20 cellular contexts compared by ENCODE assay signal in genomic region chr1:30534551-30534940, GRCh38.
DNase-seq lines count a peak whose midpoint lies in the region; ATAC-seq and TF ChIP-seq lines count a peak whose summit lies in the region.
"Had no signal": no experiment of that assay in that cellular context is flagged by ENCODE, and none has a peak within 500 bp of the region (broad histone marks: within the 10 kb centered on the region; RNA-seq: fewer than 3 reads in every experiment).

No MANE protein-coding gene starts in this region.

- no peak overlapping the region for H3K27ac ChIP-seq in upper lobe of right lung
- H3K27ac ChIP-seq in OCI-LY7 (ENCODE audit: low read depth, low read length, poor library complexity, severe bottlenecking) = no peak overlapping the region

- H3K4me3 Mint-ChIP-seq in natural killer cell treated with Interleukin-12 subunit alpha and Interleukin-12 subunit beta and Interleukin-15 and Interleukin-18, amount 100 ng/mL, for 72 hours = no peak overlapping the region
- H3K4me3 Mint-ChIP-seq in natural killer cell (no peak overlapping the region), nephron progenitor cell (no peak overlapping the region)
- H3K4me3 Mint-ChIP-seq: CD4-positive, CD25-positive, alpha-beta regulatory T cell; CD8-positive, alpha-beta memory T cell had no signal

- H3K27me3 ChIP-seq in upper lobe of right lung = peaks cover 4% of the 10 kb centered on the region
- H3K27me3 ChIP-seq: BE2C had no signal

- no peak overlapping the region for H3K27ac Mint-ChIP-seq in natural killer cell treated with Interleukin-12 subunit alpha and Interleukin-12 subunit beta and Interleukin-15 and Interleukin-18, amount 100 ng/mL, for 72 hours
- H3K27ac Mint-ChIP-seq in natural killer cell (no peak overlapping the region), nephron progenitor cell (peak overlapping the region; percentile 22)
- H3K27ac Mint-ChIP-seq: CD4-positive, CD25-positive, alpha-beta regulatory T cell had no signal

- no peak overlapping the region for H3K4me3 ChIP-seq in upper lobe of right lung
- H3K4me3 ChIP-seq in OCI-LY7 (ENCODE audit: low read depth, low read length, poor library complexity, severe bottlenecking) = no peak overlapping the region
- H3K4me3 ChIP-seq: GM12878, HAP-1 had no signal

- H3K27me3 Mint-ChIP-seq in natural killer cell treated with Interleukin-12 subunit alpha and Interleukin-12 subunit beta and Interleukin-15 and Interleukin-18, amount 100 ng/mL, for 72 hours = peaks cover 9 to 23% of the 10 kb centered on the region in 2 donors
- H3K27me3 Mint-ChIP-seq in natural killer cell (ENCODE audit: low read depth in 2 of 2) (peaks cover 7 to 14% of the 10 kb centered on the region in 2 donors), nephron progenitor cell (ENCODE audit: low read depth, poor library complexity) (peaks cover 20% of the 10 kb centered on the region)
- H3K27me3 Mint-ChIP-seq: CD4-positive, CD25-positive, alpha-beta regulatory T cell had no signal

- H3K9me3 ChIP-seq in upper lobe of right lung = no peaks in the 10 kb centered on the region
- H3K9me3 ChIP-seq in OCI-LY7 (ENCODE audit: low read length) = no peaks in the 10 kb centered on the region
- H3K9me3 ChIP-seq: BE2C, HAP-1 had no signal

- intact Hi-C loops in natural killer cell (cut with micrococcal nuclease) (no loop called here), upper lobe of right lung (cut with DNase I) (no loop called here), OCI-LY7 (cut with micrococcal nuclease; ENCODE audit: unreplicated experiment) (no loop called here)

- no peak overlapping the region for H2AFZ ChIP-seq in OCI-LY7 (ENCODE audit: low read length)

- H3K4me1 ChIP-seq in upper lobe of right lung (no peaks in the 10 kb centered on the region), OCI-LY7 (ENCODE audit: insufficient read depth, low read length, poor library complexity, severe bottlenecking) (no peaks in the 10 kb centered on the region)
- H3K4me1 ChIP-seq: BE2C, HAP-1 had no signal

- DNase-seq in natural killer cell treated with Interleukin-12 subunit alpha and Interleukin-12 subunit beta and Interleukin-15 and Interleukin-18, amount 100 ng/mL, for 72 hours (ENCODE audit: low spot score) = peak; percentile 51
- DNase-seq in natural killer cell = no peak
- peak; percentile 35 for DNase-seq in activated CD8-positive, alpha-beta memory T cell treated with anti-CD3 and anti-CD28 coated beads, Interleukin-2, amount 50 U/mL, for 48 hours
- DNase-seq in nephron progenitor cell = no peak
- peak; percentile 22 for DNase-seq in upper lobe of right lung
- no peak for DNase-seq in OCI-LY7 (ENCODE audit: low spot score)
- DNase-seq: ACHN; BE2C; C1 segment of cervical spinal cord; CD4-positive, CD25-positive, alpha-beta regulatory T cell; CD8-positive, alpha-beta memory T cell; COR-L47; DMS 273 treated with DMSO at 0.1 percent for 48 hours; DMS53; DND-41; EL had no signal

- no peaks in the 10 kb centered on the region for H3K9me3 Mint-ChIP-seq in natural killer cell treated with Interleukin-12 subunit alpha and Interleukin-12 subunit beta and Interleukin-15 and Interleukin-18, amount 100 ng/mL, for 72 hours
- H3K9me3 Mint-ChIP-seq in natural killer cell = no peaks in the 10 kb centered on the region
- H3K9me3 Mint-ChIP-seq in nephron progenitor cell = peaks cover 1% of the 10 kb centered on the region
- H3K9me3 Mint-ChIP-seq: CD4-positive, CD25-positive, alpha-beta regulatory T cell; CD8-positive, alpha-beta memory T cell had no signal

- H3K79me2 ChIP-seq in OCI-LY7 (ENCODE audit: insufficient read depth, low read depth, low read length) = no peaks in the 10 kb centered on the region

- H3K9me2 ChIP-seq in OCI-LY7 (ENCODE audit: insufficient read depth, low read length) = no peaks in the 10 kb centered on the region

- no peaks in the 10 kb centered on the region for H3K36me3 Mint-ChIP-seq in natural killer cell treated with Interleukin-12 subunit alpha and Interleukin-12 subunit beta and Interleukin-15 and Interleukin-18, amount 100 ng/mL, for 72 hours
- no peaks in the 10 kb centered on the region for H3K36me3 Mint-ChIP-seq in natural killer cell
- H3K36me3 Mint-ChIP-seq in nephron progenitor cell (ENCODE audit: low read depth) = no peaks in the 10 kb centered on the region
- H3K36me3 Mint-ChIP-seq: CD4-positive, CD25-positive, alpha-beta regulatory T cell; CD8-positive, alpha-beta memory T cell had no signal

- no peak for ATAC-seq in natural killer cell treated with Interleukin-12 subunit alpha and Interleukin-12 subunit beta and Interleukin-15 and Interleukin-18, amount 100 ng/mL, for 72 hours
- ATAC-seq in natural killer cell (no peak), upper lobe of right lung (no peak), GM21515 (IDR thresholded peaks at IDR 0.05; ENCODE audit: unreplicated experiment) (no peak), HG03378 (IDR thresholded peaks at IDR 0.05; ENCODE audit: unreplicated experiment) (no peak)
- ATAC-seq: GM12878 had no signal

- CTCF ChIA-PET in OCI-LY7 (lab: Charles Lee; ENCODE audit: unreplicated experiment) = no interaction called here

- no TSS peak for BruUV-seq in OCI-LY7 (replicated peaks; lab: Mats Ljungman, UMichigan)

- TF ChIP-seq CTCF in natural killer cell (IDR thresholded peaks at IDR 0.05) = no peak
- no peak for TF ChIP-seq CTCF in nephron progenitor cell (IDR thresholded peaks at IDR 0.05)
- no peak for TF ChIP-seq CTCF in upper lobe of right lung (IDR thresholded peaks at IDR 0.05)
- no peak for TF ChIP-seq CTCF in OCI-LY7 (conservative IDR thresholded peaks at IDR 0.05; ENCODE audit: low read length)

- POLR2A ChIA-PET in OCI-LY7 (lab: Charles Lee) = no interaction called here

- H3K36me3 ChIP-seq in upper lobe of right lung = no peaks in the 10 kb centered on the region
- H3K36me3 ChIP-seq in OCI-LY7 (ENCODE audit: insufficient read depth, low read length) = no peaks in the 10 kb centered on the region
- H3K36me3 ChIP-seq: BE2C, HAP-1 had no signal

- no peak overlapping the region for H3K4me2 ChIP-seq in OCI-LY7 (ENCODE audit: low read length)

- H3K4me1 Mint-ChIP-seq in natural killer cell treated with Interleukin-12 subunit alpha and Interleukin-12 subunit beta and Interleukin-15 and Interleukin-18, amount 100 ng/mL, for 72 hours (ENCODE audit: low read depth in 2 of 2) = no peaks in the 10 kb centered on the region
- H3K4me1 Mint-ChIP-seq in natural killer cell (no peaks in the 10 kb centered on the region), nephron progenitor cell (peaks cover 10% of the 10 kb centered on the region)
- H3K4me1 Mint-ChIP-seq: CD4-positive, CD25-positive, alpha-beta regulatory T cell; CD8-positive, alpha-beta memory T cell had no signal

- no peaks in the 10 kb centered on the region for H4K20me1 ChIP-seq in OCI-LY7 (ENCODE audit: insufficient read depth, low read length)

Comparison
In these comparisons a context has a peak if more than half of its experiments do, and no peak if none do; other contexts are left out.
1. DNase-seq: peak in natural killer cell treated with Interleukin-12 subunit alpha and Interleukin-12 subunit beta and Interleukin-15 and Interleukin-18, amount 100 ng/mL, for 72 hours (single experiment), activated CD8-positive, alpha-beta memory T cell treated with anti-CD3 and anti-CD28 coated beads, Interleukin-2, amount 50 U/mL, for 48 hours (single experiment) and upper lobe of right lung (single experiment); none in natural killer cell (single experiment), nephron progenitor cell (single experiment) and OCI-LY7 (single experiment).